Comparison of ENCODE assay signal across 1 cellular context in the genomic region with DNA sequence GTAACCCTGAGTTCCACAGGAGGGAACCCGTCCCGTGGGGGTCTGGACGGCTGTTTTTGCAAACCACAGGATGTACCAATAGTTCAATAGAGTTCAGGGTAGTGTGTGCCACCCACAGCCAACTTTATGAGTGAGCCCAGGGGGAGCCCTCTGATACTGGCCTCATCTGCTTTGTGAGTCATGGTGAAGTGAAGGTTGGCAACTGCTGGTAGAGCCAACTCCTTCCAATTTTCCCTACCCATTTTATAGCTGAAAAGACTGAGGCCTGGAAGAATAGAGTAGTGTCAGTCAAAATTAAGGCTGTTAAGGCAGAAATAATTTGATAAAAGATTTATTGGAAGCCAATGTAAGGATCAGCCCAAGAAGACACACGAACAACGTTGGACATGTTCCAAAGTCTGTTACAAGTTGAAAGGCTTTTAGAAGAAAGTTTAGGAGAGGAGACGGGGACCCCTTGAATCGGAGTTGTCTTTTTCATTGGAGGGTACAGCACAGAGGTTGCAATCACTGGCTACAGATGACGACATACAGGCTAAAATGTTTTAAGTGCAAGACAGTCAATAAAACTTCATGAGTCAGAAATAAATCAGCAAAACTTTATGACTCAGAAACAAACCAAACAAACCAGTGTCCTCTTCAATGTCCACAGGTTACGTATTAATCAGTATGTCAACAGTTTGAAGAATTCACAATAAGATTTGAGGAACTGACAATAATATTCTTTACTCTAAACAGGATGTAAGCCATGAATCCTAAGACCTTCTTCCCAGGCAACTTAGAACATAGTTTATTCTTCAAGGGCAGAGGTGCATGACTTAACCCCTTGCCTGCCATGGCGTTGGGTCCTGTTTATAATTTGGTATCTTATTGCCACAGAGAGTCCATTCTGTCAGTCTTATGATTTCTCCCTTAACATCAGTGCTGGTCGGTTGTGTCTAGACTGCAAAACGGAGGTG.
TF ChIP-seq lines count a peak whose summit lies in the region.

No MANE protein-coding gene starts in this region.

TF ChIP-seq in HepG2, 621 proteins besides CTCF, POLR2A, EP300 and RAD21 (continued from another document and continues in another):
- TF ChIP-seq ZNF629 (CRISPR knock-in tag; conservative IDR thresholded peaks at IDR 0.05) (peak; percentile 86), KDM5B (CRISPR knock-in tag; IDR thresholded peaks at IDR 0.05; ENCODE audit: borderline replicate concordance) (no peak), SOX13 (IDR thresholded peaks at IDR 0.05) (0 out of 2 replicates have a peak, but pooled peaks have one; percentile 11), SOX13 (CRISPR knock-in tag; conservative IDR thresholded peaks at IDR 0.05 in 1 of 2, IDR thresholded peaks at IDR 0.05 in 1 of 2) (peak in 1 of 2 experiments; percentile 92; a peak in 2 of 4 replicates), FOXK1 (CRISPR knock-in tag; IDR thresholded peaks at IDR 0.05; ENCODE audit: borderline replicate concordance, low read depth) (peak; percentile 28; the same call in 1 of the 2 replicates), PCBP1 (IDR thresholded peaks at IDR 0.05; ENCODE audit: borderline replicate concordance, low read depth, low read length) (no peak), BRCA1 (CRISPR knock-in tag; IDR thresholded peaks at IDR 0.05) (no peak), SMC3 (IDR thresholded peaks at IDR 0.05; ENCODE audit: low read length) (no peak), POGZ (CRISPR knock-in tag; IDR thresholded peaks at IDR 0.05) (peak; percentile 3; the same call in 1 of the 2 replicates), TBP (CRISPR knock-in tag; IDR thresholded peaks at IDR 0.05) (no peak), RBM22 (optimal IDR thresholded peaks at IDR 0.05; ENCODE audit: low read length) (no peak), CEBPG (CRISPR knock-in tag; IDR thresholded peaks at IDR 0.05) (peak; percentile 68), GFI1 (CRISPR knock-in tag; IDR thresholded peaks at IDR 0.05; ENCODE audit: borderline replicate concordance) (peak; percentile 53; the same call in 1 of the 2 replicates), HES4 (CRISPR knock-in tag; IDR thresholded peaks at IDR 0.05; ENCODE audit: borderline replicate concordance) (no peak), PAX8 (CRISPR knock-in tag; IDR thresholded peaks at IDR 0.05; ENCODE audit: borderline replicate concordance) (no peak), CREM (IDR thresholded peaks at IDR 0.05) (peak; percentile 71), CREM (CRISPR knock-in tag; IDR thresholded peaks at IDR 0.05) (no peak), RCOR2 (CRISPR knock-in tag; IDR thresholded peaks at IDR 0.05) (peak; percentile 36; the same call in 1 of the 2 replicates), REL (CRISPR knock-in tag; conservative IDR thresholded peaks at IDR 0.05) (no peak), U2AF2 (IDR thresholded peaks at IDR 0.05; ENCODE audit: low read depth, low read length) (no peak), ZNF652 (CRISPR knock-in tag; IDR thresholded peaks at IDR 0.05; ENCODE audit: borderline replicate concordance, low read depth) (peak; percentile 98), IRF2 (CRISPR knock-in tag; IDR thresholded peaks at IDR 0.05) (peak; percentile 29; the same call in 1 of the 2 replicates)
- TF ChIP-seq, protein P1, sequence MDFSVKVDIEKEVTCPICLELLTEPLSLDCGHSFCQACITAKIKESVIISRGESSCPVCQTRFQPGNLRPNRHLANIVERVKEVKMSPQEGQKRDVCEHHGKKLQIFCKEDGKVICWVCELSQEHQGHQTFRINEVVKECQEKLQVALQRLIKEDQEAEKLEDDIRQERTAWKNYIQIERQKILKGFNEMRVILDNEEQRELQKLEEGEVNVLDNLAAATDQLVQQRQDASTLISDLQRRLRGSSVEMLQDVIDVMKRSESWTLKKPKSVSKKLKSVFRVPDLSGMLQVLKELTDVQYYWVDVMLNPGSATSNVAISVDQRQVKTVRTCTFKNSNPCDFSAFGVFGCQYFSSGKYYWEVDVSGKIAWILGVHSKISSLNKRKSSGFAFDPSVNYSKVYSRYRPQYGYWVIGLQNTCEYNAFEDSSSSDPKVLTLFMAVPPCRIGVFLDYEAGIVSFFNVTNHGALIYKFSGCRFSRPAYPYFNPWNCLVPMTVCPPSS (IDR thresholded peaks at IDR 0.05) = no peak
- TF ChIP-seq, protein P2, sequence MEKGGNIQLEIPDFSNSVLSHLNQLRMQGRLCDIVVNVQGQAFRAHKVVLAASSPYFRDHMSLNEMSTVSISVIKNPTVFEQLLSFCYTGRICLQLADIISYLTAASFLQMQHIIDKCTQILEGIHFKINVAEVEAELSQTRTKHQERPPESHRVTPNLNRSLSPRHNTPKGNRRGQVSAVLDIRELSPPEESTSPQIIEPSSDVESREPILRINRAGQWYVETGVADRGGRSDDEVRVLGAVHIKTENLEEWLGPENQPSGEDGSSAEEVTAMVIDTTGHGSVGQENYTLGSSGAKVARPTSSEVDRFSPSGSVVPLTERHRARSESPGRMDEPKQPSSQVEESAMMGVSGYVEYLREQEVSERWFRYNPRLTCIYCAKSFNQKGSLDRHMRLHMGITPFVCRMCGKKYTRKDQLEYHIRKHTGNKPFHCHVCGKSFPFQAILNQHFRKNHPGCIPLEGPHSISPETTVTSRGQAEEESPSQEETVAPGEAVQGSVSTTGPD (CRISPR knock-in tag; IDR thresholded peaks at IDR 0.05) = no peak
- TF ChIP-seq, protein P3, sequence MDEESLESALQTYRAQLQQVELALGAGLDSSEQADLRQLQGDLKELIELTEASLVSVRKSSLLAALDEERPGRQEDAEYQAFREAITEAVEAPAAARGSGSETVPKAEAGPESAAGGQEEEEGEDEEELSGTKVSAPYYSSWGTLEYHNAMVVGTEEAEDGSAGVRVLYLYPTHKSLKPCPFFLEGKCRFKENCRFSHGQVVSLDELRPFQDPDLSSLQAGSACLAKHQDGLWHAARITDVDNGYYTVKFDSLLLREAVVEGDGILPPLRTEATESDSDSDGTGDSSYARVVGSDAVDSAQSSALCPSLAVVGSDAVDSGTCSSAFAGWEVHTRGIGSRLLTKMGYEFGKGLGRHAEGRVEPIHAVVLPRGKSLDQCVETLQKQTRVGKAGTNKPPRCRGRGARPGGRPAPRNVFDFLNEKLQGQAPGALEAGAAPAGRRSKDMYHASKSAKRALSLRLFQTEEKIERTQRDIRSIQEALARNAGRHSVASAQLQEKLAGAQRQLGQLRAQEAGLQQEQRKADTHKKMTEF (CRISPR knock-in tag; IDR thresholded peaks at IDR 0.05) = peak; percentile 71; the same call in 1 of the 2 replicates
- TF ChIP-seq, protein P4, sequence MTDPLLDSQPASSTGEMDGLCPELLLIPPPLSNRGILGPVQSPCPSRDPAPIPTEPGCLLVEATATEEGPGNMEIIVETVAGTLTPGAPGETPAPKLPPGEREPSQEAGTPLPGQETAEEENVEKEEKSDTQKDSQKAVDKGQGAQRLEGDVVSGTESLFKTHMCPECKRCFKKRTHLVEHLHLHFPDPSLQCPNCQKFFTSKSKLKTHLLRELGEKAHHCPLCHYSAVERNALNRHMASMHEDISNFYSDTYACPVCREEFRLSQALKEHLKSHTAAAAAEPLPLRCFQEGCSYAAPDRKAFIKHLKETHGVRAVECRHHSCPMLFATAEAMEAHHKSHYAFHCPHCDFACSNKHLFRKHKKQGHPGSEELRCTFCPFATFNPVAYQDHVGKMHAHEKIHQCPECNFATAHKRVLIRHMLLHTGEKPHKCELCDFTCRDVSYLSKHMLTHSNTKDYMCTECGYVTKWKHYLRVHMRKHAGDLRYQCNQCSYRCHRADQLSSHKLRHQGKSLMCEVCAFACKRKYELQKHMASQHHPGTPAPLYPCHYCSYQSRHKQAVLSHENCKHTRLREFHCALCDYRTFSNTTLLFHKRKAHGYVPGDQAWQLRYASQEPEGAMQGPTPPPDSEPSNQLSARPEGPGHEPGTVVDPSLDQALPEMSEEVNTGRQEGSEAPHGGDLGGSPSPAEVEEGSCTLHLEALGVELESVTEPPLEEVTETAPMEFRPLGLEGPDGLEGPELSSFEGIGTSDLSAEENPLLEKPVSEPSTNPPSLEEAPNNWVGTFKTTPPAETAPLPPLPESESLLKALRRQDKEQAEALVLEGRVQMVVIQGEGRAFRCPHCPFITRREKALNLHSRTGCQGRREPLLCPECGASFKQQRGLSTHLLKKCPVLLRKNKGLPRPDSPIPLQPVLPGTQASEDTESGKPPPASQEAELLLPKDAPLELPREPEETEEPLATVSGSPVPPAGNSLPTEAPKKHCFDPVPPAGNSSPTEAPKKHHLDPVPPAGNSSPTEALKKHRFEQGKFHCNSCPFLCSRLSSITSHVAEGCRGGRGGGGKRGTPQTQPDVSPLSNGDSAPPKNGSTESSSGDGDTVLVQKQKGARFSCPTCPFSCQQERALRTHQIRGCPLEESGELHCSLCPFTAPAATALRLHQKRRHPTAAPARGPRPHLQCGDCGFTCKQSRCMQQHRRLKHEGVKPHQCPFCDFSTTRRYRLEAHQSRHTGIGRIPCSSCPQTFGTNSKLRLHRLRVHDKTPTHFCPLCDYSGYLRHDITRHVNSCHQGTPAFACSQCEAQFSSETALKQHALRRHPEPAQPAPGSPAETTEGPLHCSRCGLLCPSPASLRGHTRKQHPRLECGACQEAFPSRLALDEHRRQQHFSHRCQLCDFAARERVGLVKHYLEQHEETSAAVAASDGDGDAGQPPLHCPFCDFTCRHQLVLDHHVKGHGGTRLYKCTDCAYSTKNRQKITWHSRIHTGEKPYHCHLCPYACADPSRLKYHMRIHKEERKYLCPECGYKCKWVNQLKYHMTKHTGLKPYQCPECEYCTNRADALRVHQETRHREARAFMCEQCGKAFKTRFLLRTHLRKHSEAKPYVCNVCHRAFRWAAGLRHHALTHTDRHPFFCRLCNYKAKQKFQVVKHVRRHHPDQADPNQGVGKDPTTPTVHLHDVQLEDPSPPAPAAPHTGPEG (CRISPR knock-in tag; IDR thresholded peaks at IDR 0.05) = no peak
- TF ChIP-seq, protein P5, sequence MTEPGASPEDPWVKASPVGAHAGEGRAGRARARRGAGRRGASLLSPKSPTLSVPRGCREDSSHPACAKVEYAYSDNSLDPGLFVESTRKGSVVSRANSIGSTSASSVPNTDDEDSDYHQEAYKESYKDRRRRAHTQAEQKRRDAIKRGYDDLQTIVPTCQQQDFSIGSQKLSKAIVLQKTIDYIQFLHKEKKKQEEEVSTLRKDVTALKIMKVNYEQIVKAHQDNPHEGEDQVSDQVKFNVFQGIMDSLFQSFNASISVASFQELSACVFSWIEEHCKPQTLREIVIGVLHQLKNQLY (CRISPR knock-in tag; IDR thresholded peaks at IDR 0.05) = peak; percentile 55; the same call in 1 of the 2 replicates
- TF ChIP-seq, protein P6, sequence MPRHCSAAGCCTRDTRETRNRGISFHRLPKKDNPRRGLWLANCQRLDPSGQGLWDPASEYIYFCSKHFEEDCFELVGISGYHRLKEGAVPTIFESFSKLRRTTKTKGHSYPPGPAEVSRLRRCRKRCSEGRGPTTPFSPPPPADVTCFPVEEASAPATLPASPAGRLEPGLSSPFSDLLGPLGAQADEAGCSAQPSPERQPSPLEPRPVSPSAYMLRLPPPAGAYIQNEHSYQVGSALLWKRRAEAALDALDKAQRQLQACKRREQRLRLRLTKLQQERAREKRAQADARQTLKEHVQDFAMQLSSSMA (CRISPR knock-in tag; IDR thresholded peaks at IDR 0.05) = no peak
- TF ChIP-seq, protein P7, sequence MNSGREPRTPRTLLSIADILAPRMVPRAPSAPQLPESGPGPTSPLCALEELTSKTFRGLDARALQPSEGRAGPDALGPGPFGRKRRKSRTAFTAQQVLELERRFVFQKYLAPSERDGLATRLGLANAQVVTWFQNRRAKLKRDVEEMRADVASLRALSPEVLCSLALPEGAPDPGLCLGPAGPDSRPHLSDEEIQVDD (CRISPR knock-in tag; IDR thresholded peaks at IDR 0.05; ENCODE audit: borderline replicate concordance) = no peak
- TF ChIP-seq, protein P8, sequence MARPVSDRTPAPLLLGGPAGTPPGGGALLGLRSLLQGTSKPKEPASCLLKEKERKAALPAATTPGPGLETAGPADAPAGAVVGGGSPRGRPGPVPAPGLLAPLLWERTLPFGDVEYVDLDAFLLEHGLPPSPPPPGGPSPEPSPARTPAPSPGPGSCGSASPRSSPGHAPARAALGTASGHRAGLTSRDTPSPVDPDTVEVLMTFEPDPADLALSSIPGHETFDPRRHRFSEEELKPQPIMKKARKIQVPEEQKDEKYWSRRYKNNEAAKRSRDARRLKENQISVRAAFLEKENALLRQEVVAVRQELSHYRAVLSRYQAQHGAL (CRISPR knock-in tag; IDR thresholded peaks at IDR 0.05; ENCODE audit: not compliant biosample characterization) = no peak
- TF ChIP-seq, protein P9, sequence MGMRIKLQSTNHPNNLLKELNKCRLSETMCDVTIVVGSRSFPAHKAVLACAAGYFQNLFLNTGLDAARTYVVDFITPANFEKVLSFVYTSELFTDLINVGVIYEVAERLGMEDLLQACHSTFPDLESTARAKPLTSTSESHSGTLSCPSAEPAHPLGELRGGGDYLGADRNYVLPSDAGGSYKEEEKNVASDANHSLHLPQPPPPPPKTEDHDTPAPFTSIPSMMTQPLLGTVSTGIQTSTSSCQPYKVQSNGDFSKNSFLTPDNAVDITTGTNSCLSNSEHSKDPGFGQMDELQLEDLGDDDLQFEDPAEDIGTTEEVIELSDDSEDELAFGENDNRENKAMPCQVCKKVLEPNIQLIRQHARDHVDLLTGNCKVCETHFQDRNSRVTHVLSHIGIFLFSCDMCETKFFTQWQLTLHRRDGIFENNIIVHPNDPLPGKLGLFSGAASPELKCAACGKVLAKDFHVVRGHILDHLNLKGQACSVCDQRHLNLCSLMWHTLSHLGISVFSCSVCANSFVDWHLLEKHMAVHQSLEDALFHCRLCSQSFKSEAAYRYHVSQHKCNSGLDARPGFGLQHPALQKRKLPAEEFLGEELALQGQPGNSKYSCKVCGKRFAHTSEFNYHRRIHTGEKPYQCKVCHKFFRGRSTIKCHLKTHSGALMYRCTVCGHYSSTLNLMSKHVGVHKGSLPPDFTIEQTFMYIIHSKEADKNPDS (CRISPR knock-in tag; IDR thresholded peaks at IDR 0.05) = no peak
- TF ChIP-seq, protein P10, sequence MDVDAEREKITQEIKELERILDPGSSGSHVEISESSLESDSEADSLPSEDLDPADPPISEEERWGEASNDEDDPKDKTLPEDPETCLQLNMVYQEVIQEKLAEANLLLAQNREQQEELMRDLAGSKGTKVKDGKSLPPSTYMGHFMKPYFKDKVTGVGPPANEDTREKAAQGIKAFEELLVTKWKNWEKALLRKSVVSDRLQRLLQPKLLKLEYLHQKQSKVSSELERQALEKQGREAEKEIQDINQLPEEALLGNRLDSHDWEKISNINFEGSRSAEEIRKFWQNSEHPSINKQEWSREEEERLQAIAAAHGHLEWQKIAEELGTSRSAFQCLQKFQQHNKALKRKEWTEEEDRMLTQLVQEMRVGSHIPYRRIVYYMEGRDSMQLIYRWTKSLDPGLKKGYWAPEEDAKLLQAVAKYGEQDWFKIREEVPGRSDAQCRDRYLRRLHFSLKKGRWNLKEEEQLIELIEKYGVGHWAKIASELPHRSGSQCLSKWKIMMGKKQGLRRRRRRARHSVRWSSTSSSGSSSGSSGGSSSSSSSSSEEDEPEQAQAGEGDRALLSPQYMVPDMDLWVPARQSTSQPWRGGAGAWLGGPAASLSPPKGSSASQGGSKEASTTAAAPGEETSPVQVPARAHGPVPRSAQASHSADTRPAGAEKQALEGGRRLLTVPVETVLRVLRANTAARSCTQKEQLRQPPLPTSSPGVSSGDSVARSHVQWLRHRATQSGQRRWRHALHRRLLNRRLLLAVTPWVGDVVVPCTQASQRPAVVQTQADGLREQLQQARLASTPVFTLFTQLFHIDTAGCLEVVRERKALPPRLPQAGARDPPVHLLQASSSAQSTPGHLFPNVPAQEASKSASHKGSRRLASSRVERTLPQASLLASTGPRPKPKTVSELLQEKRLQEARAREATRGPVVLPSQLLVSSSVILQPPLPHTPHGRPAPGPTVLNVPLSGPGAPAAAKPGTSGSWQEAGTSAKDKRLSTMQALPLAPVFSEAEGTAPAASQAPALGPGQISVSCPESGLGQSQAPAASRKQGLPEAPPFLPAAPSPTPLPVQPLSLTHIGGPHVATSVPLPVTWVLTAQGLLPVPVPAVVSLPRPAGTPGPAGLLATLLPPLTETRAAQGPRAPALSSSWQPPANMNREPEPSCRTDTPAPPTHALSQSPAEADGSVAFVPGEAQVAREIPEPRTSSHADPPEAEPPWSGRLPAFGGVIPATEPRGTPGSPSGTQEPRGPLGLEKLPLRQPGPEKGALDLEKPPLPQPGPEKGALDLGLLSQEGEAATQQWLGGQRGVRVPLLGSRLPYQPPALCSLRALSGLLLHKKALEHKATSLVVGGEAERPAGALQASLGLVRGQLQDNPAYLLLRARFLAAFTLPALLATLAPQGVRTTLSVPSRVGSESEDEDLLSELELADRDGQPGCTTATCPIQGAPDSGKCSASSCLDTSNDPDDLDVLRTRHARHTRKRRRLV (CRISPR knock-in tag; IDR thresholded peaks at IDR 0.05) = no peak
